In the genomic region with DNA sequence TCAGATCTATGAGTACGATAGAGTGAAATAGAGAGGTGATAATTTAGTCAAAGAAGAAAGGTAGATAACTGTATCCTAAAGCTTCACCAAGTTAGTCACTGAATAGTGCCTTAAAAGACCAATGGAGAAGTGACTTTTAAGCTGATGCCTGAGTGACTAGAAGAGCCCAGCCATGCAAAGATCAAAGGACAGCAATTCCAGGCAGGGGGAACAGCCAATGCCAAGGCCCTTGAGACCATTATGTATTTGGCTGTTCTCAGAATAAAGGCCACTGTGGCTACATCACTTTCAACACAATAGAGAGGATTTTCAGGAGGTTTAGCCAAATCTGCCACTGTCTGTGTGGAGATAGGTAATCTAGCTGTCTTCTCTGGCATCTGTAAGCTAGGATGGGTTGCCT, we compare ENCODE assay signal across 17 cellular contexts.
"Had no signal": no experiment of that assay in that cellular context is flagged by ENCODE, and none has a peak within 500 bp of the region (broad histone marks: within the 10 kb centered on the region; RNA-seq: fewer than 3 reads in every experiment).

No MANE protein-coding gene starts in this region.

- H3K27ac ChIP-seq: epithelial cell of prostate, upper lobe of right lung had no signal

- H3K4me1 ChIP-seq: upper lobe of right lung had no signal

- H3K9me3 ChIP-seq: upper lobe of right lung had no signal

- H3K27me3 ChIP-seq: upper lobe of right lung had no signal

- FAIRE-seq: small intestine had no signal

- H3K4me3 ChIP-seq: upper lobe of right lung had no signal

- DNase-seq: activated CD4-positive, alpha-beta T cell treated with anti-CD3 and anti-CD28 coated beads for 4 hours; activated CD8-positive, alpha-beta memory T cell treated with anti-CD3 and anti-CD28 coated beads, Interleukin-2, amount 50 U/mL, for 48 hours; activated CD8-positive, alpha-beta T cell treated with anti-CD3 and anti-CD28 coated beads for 36 hours; activated naive CD4-positive, alpha-beta T cell; cortex of kidney; effector CD8-positive, alpha-beta T cell; hypothalamus; immature natural killer cell; left colon; natural killer cell; right cardiac atrium; small intestine; stimulated activated naive CD4-positive, alpha-beta T cell treated with Interleukin-2 at 50 U/mL for 16 hours; T-cell; T1000; upper lobe of right lung had no signal

- ATAC-seq: activated CD8-positive, alpha-beta T cell treated with anti-CD3 and anti-CD28 coated beads for 36 hours; left colon; natural killer cell; right cardiac atrium; T-cell; upper lobe of right lung had no signal

- H3K36me3 ChIP-seq: upper lobe of right lung had no signal
